ENCODE assay signal across 28 cellular contexts in the genomic region with DNA sequence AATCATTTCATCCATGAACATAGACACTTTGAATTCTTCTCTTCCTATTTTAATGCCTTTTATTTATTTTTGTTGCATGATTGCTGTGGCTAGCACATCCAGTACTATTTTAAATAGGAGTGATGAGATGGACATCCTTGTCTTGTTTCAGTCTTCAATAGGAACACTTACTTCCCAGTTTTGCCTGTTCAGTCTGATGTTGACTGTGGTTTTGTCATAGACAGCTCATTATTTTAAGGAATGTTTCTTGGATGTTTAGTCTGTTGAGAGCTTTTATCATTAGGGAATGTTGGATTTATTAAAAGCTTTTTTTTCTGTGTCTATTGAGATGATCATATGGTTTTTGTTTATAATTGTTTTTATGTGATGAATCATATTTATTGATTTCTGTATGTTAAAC.
"Had no signal": no experiment of that assay in that cellular context is flagged by ENCODE, and none has a peak within 500 bp of the region (broad histone marks: within the 10 kb centered on the region; RNA-seq: fewer than 3 reads in every experiment).

No MANE protein-coding gene starts in this region.

- H3K4me2 ChIP-seq: smooth muscle cell had no signal

- DNase-seq: hypothalamus; immature natural killer cell; kidney; left colon; left ventricle myocardium inferior; mesendoderm; mucosa of descending colon; naive thymus-derived CD4-positive, alpha-beta T cell; ovary; right lobe of liver; stimulated activated CD4-positive, alpha-beta T cell treated with anti-CD3 and anti-CD28 coated beads, Interleukin-1b, Interleukin-23, amount 100 ng/mL, for 48 hours; stimulated activated CD4-positive, alpha-beta T cell treated with anti-CD3 and anti-CD28 coated beads, Interleukin-2, amount 100 ng/mL, for 48 hours; stimulated activated CD4-positive, alpha-beta T cell treated with anti-CD3 and anti-CD28 coated beads, Interleukin-4, amount 100 ng/mL, for 4 hours; stimulated activated CD8-positive, alpha-beta memory T cell treated with anti-CD3 and anti-CD28 coated beads, Interleukin-4, amount 100 ng/mL, for 48 hours; stimulated activated naive CD4-positive, alpha-beta T cell treated with Interleukin-2 at 50 U/mL for 16 hours; stimulated activated naive CD8-positive, alpha-beta T cell treated with anti-CD3 and anti-CD28 coated beads, Interleukin-15, amount 100 ng/mL, for 72 hours; substantia nigra; upper lobe of left lung had no signal

- H3K27ac ChIP-seq: left ventricle myocardium inferior, ovary, right atrium auricular region, right lobe of liver, tibial nerve, upper lobe of left lung, vagina had no signal

- H3K27me3 ChIP-seq: ovary, right atrium auricular region, right lobe of liver, tibial nerve, upper lobe of left lung, vagina had no signal

- H3K27ac Mint-ChIP-seq: immature natural killer cell; mesothelial cell of epicardium; naive thymus-derived CD4-positive, alpha-beta T cell; natural killer cell treated with Interleukin-12 subunit alpha and Interleukin-12 subunit beta and Interleukin-15 and Interleukin-18, amount 100 ng/mL, for 72 hours; progenitor cell of endocrine pancreas; stimulated activated memory B cell treated with anti-CD40 and anti-IgM and Interleukin-4, amounts not matched to agents 10 μg/mL and 1 μg/mL and 100 μg/mL, for 72 hours; stimulated activated naive CD8-positive, alpha-beta T cell treated with anti-CD3 and anti-CD28 coated beads, Interleukin-15, amount 100 ng/mL, for 72 hours had no signal

- H3K9me3 ChIP-seq: ovary, right atrium auricular region, right lobe of liver, upper lobe of left lung, vagina had no signal

- H3K4me1 ChIP-seq: left ventricle myocardium inferior, right atrium auricular region, right lobe of liver, tibial nerve, upper lobe of left lung, vagina had no signal

- H3K36me3 Mint-ChIP-seq: naive thymus-derived CD4-positive, alpha-beta T cell; natural killer cell treated with Interleukin-12 subunit alpha and Interleukin-12 subunit beta and Interleukin-15 and Interleukin-18, amount 100 ng/mL, for 72 hours; stimulated activated memory B cell treated with anti-CD40 and anti-IgM and Interleukin-4, amounts not matched to agents 10 μg/mL and 1 μg/mL and 100 μg/mL, for 72 hours had no signal

- H3K27me3 Mint-ChIP-seq: naive thymus-derived CD4-positive, alpha-beta T cell; natural killer cell treated with Interleukin-12 subunit alpha and Interleukin-12 subunit beta and Interleukin-15 and Interleukin-18, amount 100 ng/mL, for 72 hours; progenitor cell of endocrine pancreas; stimulated activated memory B cell treated with anti-CD40 and anti-IgM and Interleukin-4, amounts not matched to agents 10 μg/mL and 1 μg/mL and 100 μg/mL, for 72 hours; stimulated activated naive CD8-positive, alpha-beta T cell treated with anti-CD3 and anti-CD28 coated beads, Interleukin-15, amount 100 ng/mL, for 72 hours had no signal

- H3K36me3 ChIP-seq: left ventricle myocardium inferior, ovary, right atrium auricular region, right lobe of liver, tibial nerve, upper lobe of left lung, vagina had no signal

- ATAC-seq: left colon; mucosa of descending colon; naive thymus-derived CD4-positive, alpha-beta T cell; natural killer cell treated with Interleukin-12 subunit alpha and Interleukin-12 subunit beta and Interleukin-15 and Interleukin-18, amount 100 ng/mL, for 72 hours; right lobe of liver; stimulated activated memory B cell treated with anti-CD40 and anti-IgM and Interleukin-4, amounts not matched to agents 10 μg/mL and 1 μg/mL and 100 μg/mL, for 72 hours; stimulated activated naive CD8-positive, alpha-beta T cell treated with anti-CD3 and anti-CD28 coated beads, Interleukin-15, amount 100 ng/mL, for 72 hours had no signal

- H3K4me3 Mint-ChIP-seq: immature natural killer cell; mesothelial cell of epicardium; naive thymus-derived CD4-positive, alpha-beta T cell; natural killer cell treated with Interleukin-12 subunit alpha and Interleukin-12 subunit beta and Interleukin-15 and Interleukin-18, amount 100 ng/mL, for 72 hours; stimulated activated memory B cell treated with anti-CD40 and anti-IgM and Interleukin-4, amounts not matched to agents 10 μg/mL and 1 μg/mL and 100 μg/mL, for 72 hours; stimulated activated naive CD8-positive, alpha-beta T cell treated with anti-CD3 and anti-CD28 coated beads, Interleukin-15, amount 100 ng/mL, for 72 hours had no signal

- H3K4me1 Mint-ChIP-seq: immature natural killer cell; naive thymus-derived CD4-positive, alpha-beta T cell; stimulated activated memory B cell treated with anti-CD40 and anti-IgM and Interleukin-4, amounts not matched to agents 10 μg/mL and 1 μg/mL and 100 μg/mL, for 72 hours; stimulated activated naive CD8-positive, alpha-beta T cell treated with anti-CD3 and anti-CD28 coated beads, Interleukin-15, amount 100 ng/mL, for 72 hours had no signal

- H3K4me3 ChIP-seq: left ventricle myocardium inferior, lung, mucosa of descending colon, ovary, right atrium auricular region, right lobe of liver, smooth muscle cell, tibial nerve, upper lobe of left lung, vagina had no signal

- FAIRE-seq: islet of Langerhans, kidney had no signal
